11 cellular contexts compared by ENCODE assay signal in genomic region chr3:122858373-122858772, GRCh38.
DNase-seq lines count a peak whose midpoint lies in the region; ATAC-seq, FAIRE-seq and TF ChIP-seq lines count a peak whose summit lies in the region.
"Had no signal": no experiment of that assay in that cellular context is flagged by ENCODE, and none has a peak within 500 bp of the region (broad histone marks: within the 10 kb centered on the region; RNA-seq: fewer than 3 reads in every experiment).

No MANE protein-coding gene starts in this region.

- peaks cover 5% of the 10 kb centered on the region for H3K4me1 Mint-ChIP-seq in activated T-helper 2 cell treated with anti-CD3 and anti-CD28 coated beads, Interferon-gamma antibody, Interleukin-2, Interleukin-4, amounts not matched to agents 10 μg/mL and 5 μg/mL and 100 μg/mL, durations not matched to agents 14 hours and 24 hours and 36 hours (ENCODE audit: low read depth)

- H3K4me1 ChIP-seq in RWPE2 (ENCODE audit: insufficient read depth, poor library complexity, severe bottlenecking) (no peaks in the 10 kb centered on the region), upper lobe of left lung (no peaks in the 10 kb centered on the region)

- H3K4me3 Mint-ChIP-seq in activated T-helper 2 cell treated with anti-CD3 and anti-CD28 coated beads, Interferon-gamma antibody, Interleukin-2, Interleukin-4, amounts not matched to agents 10 μg/mL and 5 μg/mL and 100 μg/mL, durations not matched to agents 14 hours and 24 hours and 36 hours (ENCODE audit: low read depth), result no peak overlapping the region
- H3K4me3 Mint-ChIP-seq: effector memory CD8-positive, alpha-beta T cell had no signal

- intact Hi-C loops in activated T-helper 2 cell treated with anti-CD3 and anti-CD28 coated beads, Interferon-gamma antibody, Interleukin-2, Interleukin-4, amounts not matched to agents 10 μg/mL and 5 μg/mL and 100 μg/mL, durations not matched to agents 14 hours and 24 hours and 36 hours (cut with micrococcal nuclease), result no loop called here

- H3K27me3 ChIP-seq in RWPE2 (ENCODE audit: insufficient read depth, poor library complexity, severe bottlenecking) (no peaks in the 10 kb centered on the region), upper lobe of left lung (no peaks in the 10 kb centered on the region)

- H3K4me3 ChIP-seq in RWPE2 (ENCODE audit: severe bottlenecking), result no peak overlapping the region
- no peak overlapping the region for H3K4me3 ChIP-seq in upper lobe of left lung
- H3K4me3 ChIP-seq: skin epidermis had no signal

- H3K27ac ChIP-seq in 22Rv1 (no peak overlapping the region), RWPE2 (ENCODE audit: poor library complexity, severe bottlenecking) (no peak overlapping the region), upper lobe of left lung (peak overlapping the region in 1 of 4 donors; percentile 0)
- H3K27ac ChIP-seq: skin epidermis had no signal

- TF ChIP-seq CTCF in 22Rv1 (IDR thresholded peaks at IDR 0.05), result peak; percentile 64
- TF ChIP-seq CTCF in RWPE2 (IDR thresholded peaks at IDR 0.05; ENCODE audit: poor library complexity, severe bottlenecking), result peak; percentile 85
- no peak for TF ChIP-seq CTCF in upper lobe of left lung (IDR thresholded peaks at IDR 0.05)

- FAIRE-seq in GM12891 (lab: Jason Lieb, UNC) (peak; percentile 35), frontal cortex (lab: Jason Lieb, UNC) (peak; percentile 92)

- ATAC-seq in RWPE2 (ENCODE audit: low read depth) (no peak), upper lobe of left lung (ENCODE audit: low FRiP score in 2 of 2) (no peak)
- ATAC-seq in activated CD4-positive, CD25-positive, alpha-beta regulatory T cell treated with anti-CD3 and anti-CD28 coated beads, Interleukin-2, amount 50 U/mL, for 24 hours, result no peak
- ATAC-seq: effector memory CD8-positive, alpha-beta T cell had no signal

- TF ChIP-seq POLR2A in GM12891 (IDR thresholded peaks at IDR 0.05; ENCODE audit: low read depth, low read length) (no peak), upper lobe of left lung (IDR thresholded peaks at IDR 0.05) (no peak)

- no peak for TF ChIP-seq EP300 in upper lobe of left lung (IDR thresholded peaks at IDR 0.05)

- H3K9me3 ChIP-seq in RWPE2 (ENCODE audit: severe bottlenecking), result no peaks in the 10 kb centered on the region
- H3K9me3 ChIP-seq in upper lobe of left lung, result no peaks in the 10 kb centered on the region

- H3K9me3 Mint-ChIP-seq in activated T-helper 2 cell treated with anti-CD3 and anti-CD28 coated beads, Interferon-gamma antibody, Interleukin-2, Interleukin-4, amounts not matched to agents 10 μg/mL and 5 μg/mL and 100 μg/mL, durations not matched to agents 14 hours and 24 hours and 36 hours, result no peaks in the 10 kb centered on the region
- H3K9me3 Mint-ChIP-seq: effector memory CD8-positive, alpha-beta T cell had no signal

- H3K36me3 Mint-ChIP-seq in activated T-helper 2 cell treated with anti-CD3 and anti-CD28 coated beads, Interferon-gamma antibody, Interleukin-2, Interleukin-4, amounts not matched to agents 10 μg/mL and 5 μg/mL and 100 μg/mL, durations not matched to agents 14 hours and 24 hours and 36 hours (ENCODE audit: low read depth), result peaks cover 4% of the 10 kb centered on the region

- H3K27me3 Mint-ChIP-seq in activated T-helper 2 cell treated with anti-CD3 and anti-CD28 coated beads, Interferon-gamma antibody, Interleukin-2, Interleukin-4, amounts not matched to agents 10 μg/mL and 5 μg/mL and 100 μg/mL, durations not matched to agents 14 hours and 24 hours and 36 hours (ENCODE audit: low read depth), result no peaks in the 10 kb centered on the region
- H3K27me3 Mint-ChIP-seq: effector memory CD8-positive, alpha-beta T cell had no signal

- H3K36me3 ChIP-seq in RWPE2 (ENCODE audit: low read depth) (peaks cover 4% of the 10 kb centered on the region), upper lobe of left lung (peaks cover 0 to 23% (median 0%) of the 10 kb centered on the region in 4 donors)

- DNase-seq in GM12891 (ENCODE audit: insufficient read length, low spot score), result no peak
- no peak for DNase-seq in RWPE2 (ENCODE audit: low spot score)
- peak in 1 of 2 donors; percentile 13 for DNase-seq in frontal cortex (ENCODE audit: low spot score in 2 of 2)
- DNase-seq in upper lobe of left lung, result no peak
- no peak for DNase-seq in activated T-helper 2 cell treated with anti-CD3 and anti-CD28 coated beads, Interferon-gamma antibody, Interleukin-2, Interleukin-4, amounts not matched to agents 10 μg/mL and 5 μg/mL and 100 μg/mL, durations not matched to agents 14 hours and 24 hours and 36 hours (ENCODE audit: low spot score)
- no peak for DNase-seq in activated CD8-positive, alpha-beta memory T cell treated with anti-CD3 and anti-CD28 coated beads, Interleukin-2, amount 50 U/mL, for 4 hours
- DNase-seq: effector memory CD8-positive, alpha-beta T cell; GF-D8 had no signal

- no peak overlapping the region for H3K27ac Mint-ChIP-seq in activated T-helper 2 cell treated with anti-CD3 and anti-CD28 coated beads, Interferon-gamma antibody, Interleukin-2, Interleukin-4, amounts not matched to agents 10 μg/mL and 5 μg/mL and 100 μg/mL, durations not matched to agents 14 hours and 24 hours and 36 hours
- H3K27ac Mint-ChIP-seq: effector memory CD8-positive, alpha-beta T cell had no signal

- 88 to 91% methylated on average over 1 of the region's 1 CpG for WGBS in upper lobe of left lung, 2 donors

TF ChIP-seq in GM12891, 5 proteins besides CTCF, POLR2A, EP300 and RAD21:
- no peak for TF ChIP-seq SPI1 (IDR thresholded peaks at IDR 0.05; ENCODE audit: low read depth, low read length)
- TF ChIP-seq POLR2AphosphoS5 (IDR thresholded peaks at IDR 0.05; ENCODE audit: low read depth, low read length), result no peak
- TF ChIP-seq PAX5 (IDR thresholded peaks at IDR 0.05; ENCODE audit: insufficient read depth, low read length, severe bottlenecking), result no peak
- TF ChIP-seq TAF1 (IDR thresholded peaks at IDR 0.05; ENCODE audit: low read depth, low read length), result no peak
- TF ChIP-seq POU2F2 (IDR thresholded peaks at IDR 0.05; ENCODE audit: low read depth, low read length), result no peak
TF ChIP-seq in GM12891: peak in this region for 0.

Comparison
In these comparisons a context has a peak if more than half of its experiments do, and no peak if none do; other contexts are left out.
1. CTCF ChIP-seq: peak in 22Rv1 (single experiment) and RWPE2 (single experiment); none in upper lobe of left lung (0 of 6).